ENCODE assay signal across 8 cellular contexts in genomic region chr17:40035162-40035559, GRCh38.
DNase-seq lines count a peak whose midpoint lies in the region; ATAC-seq lines count a peak whose summit lies in the region.

No MANE protein-coding gene starts in this region.

- DNase-seq in D341Med (ENCODE audit: low spot score): peak; percentile 92
- peak; percentile 68 for DNase-seq in HuH-7.5 (ENCODE audit: low spot score)
- peak; percentile 86 for DNase-seq in astrocyte of the hippocampus (ENCODE audit: low read depth, low spot score)
- DNase-seq in midbrain (lab: John Stamatoyannopoulos, UW): peak; percentile 28

- no peak for ATAC-seq in HG02870 (IDR thresholded peaks at IDR 0.05; ENCODE audit: unreplicated experiment)
- ATAC-seq in HG02763 (IDR thresholded peaks at IDR 0.05; ENCODE audit: unreplicated experiment): no peak
- no peak for ATAC-seq in GM18867 (IDR thresholded peaks at IDR 0.05; ENCODE audit: unreplicated experiment)
- no peak for ATAC-seq in GM19397 (IDR thresholded peaks at IDR 0.05; ENCODE audit: unreplicated experiment)

Comparison
In these comparisons a context has a peak if more than half of its experiments do, and no peak if none do; other contexts are left out.
1. DNase-seq: peak in every context shown above with its lines; median percentile 92 in D341Med; 86 in astrocyte of the hippocampus; 68 in HuH-7.5; 28 in midbrain.